ENCODE assay signal across 23 cellular contexts in the genomic region with DNA sequence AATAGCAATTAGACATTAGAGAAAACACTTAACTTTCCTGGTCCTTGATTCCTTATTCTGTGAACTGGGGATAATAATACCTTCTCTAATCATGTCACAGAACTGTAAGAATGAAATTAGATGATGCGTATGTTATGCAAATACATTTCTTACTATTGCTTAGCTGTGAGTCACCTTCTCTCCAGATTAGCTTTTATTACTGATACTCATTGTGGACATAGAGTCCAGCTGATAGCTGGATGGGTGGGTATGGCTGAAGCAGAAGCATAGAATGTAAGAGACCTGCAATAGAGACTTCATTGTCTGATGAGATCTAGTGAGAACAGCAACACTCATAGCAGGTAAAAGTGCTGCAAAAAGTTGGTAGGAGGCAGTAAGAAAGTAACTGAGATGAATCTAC.
"Had no signal": no experiment of that assay in that cellular context is flagged by ENCODE, and none has a peak within 500 bp of the region (broad histone marks: within the 10 kb centered on the region; RNA-seq: fewer than 3 reads in every experiment).

No MANE protein-coding gene starts in this region.

- H3K4me3 Mint-ChIP-seq: naive B cell; nephron; stimulated activated memory B cell treated with anti-CD40 and anti-IgM and Interleukin-4, amounts not matched to agents 10 μg/mL and 1 μg/mL and 100 μg/mL, for 72 hours; stimulated activated naive CD8-positive, alpha-beta T cell treated with anti-CD3 and anti-CD28 coated beads, Interleukin-15, Interleukin-2, amounts not matched to agents 100 ng/mL and 50 ng/mL, for 24 hours had no signal

- FAIRE-seq: colon, kidney, pancreas had no signal

- H3K36me3 Mint-ChIP-seq: naive B cell; stimulated activated memory B cell treated with anti-CD40 and anti-IgM and Interleukin-4, amounts not matched to agents 10 μg/mL and 1 μg/mL and 100 μg/mL, for 72 hours had no signal

- H3K4me1 Mint-ChIP-seq: naive B cell; nephron; stimulated activated memory B cell treated with anti-CD40 and anti-IgM and Interleukin-4, amounts not matched to agents 10 μg/mL and 1 μg/mL and 100 μg/mL, for 72 hours had no signal

- H3K4me1 ChIP-seq: gastrocnemius medialis, pancreas, spleen, tibial artery, upper lobe of right lung, vagina had no signal

- ATAC-seq: gastrocnemius medialis; left cardiac atrium; left ventricle myocardium superior; pancreas; right cardiac atrium; stimulated activated memory B cell treated with anti-CD40 and anti-IgM and Interleukin-4, amounts not matched to agents 10 μg/mL and 1 μg/mL and 100 μg/mL, for 72 hours; upper lobe of right lung had no signal

- DNase-seq: dermis blood vessel endothelial cell; gastrocnemius medialis; kidney; left cardiac atrium; left ventricle myocardium superior; mesendoderm; naive B cell; occipital lobe; pancreas; right cardiac atrium; spleen; stimulated activated CD4-positive, alpha-beta T cell treated with anti-CD3 and anti-CD28 coated beads, Interleukin-15, amount 100 ng/mL, for 24 hours; stimulated activated CD4-positive, alpha-beta T cell treated with anti-CD3 and anti-CD28 coated beads, Interleukin-1b, Interleukin-23, amount 100 ng/mL, for 48 hours; stimulated activated CD4-positive, alpha-beta T cell treated with anti-CD3 and anti-CD28 coated beads, Interleukin-4, amount 100 ng/mL, for 24 hours; tibial artery; upper lobe of right lung had no signal

- H3K4me3 ChIP-seq: gastrocnemius medialis, lung, pancreas, spleen, tibial artery, upper lobe of right lung, vagina had no signal

- H3K27me3 Mint-ChIP-seq: naive B cell; progenitor cell of endocrine pancreas; stimulated activated memory B cell treated with anti-CD40 and anti-IgM and Interleukin-4, amounts not matched to agents 10 μg/mL and 1 μg/mL and 100 μg/mL, for 72 hours; stimulated activated naive CD8-positive, alpha-beta T cell treated with anti-CD3 and anti-CD28 coated beads, Interleukin-15, Interleukin-2, amounts not matched to agents 100 ng/mL and 50 ng/mL, for 24 hours had no signal

- H3K27ac Mint-ChIP-seq: naive B cell; nephron; progenitor cell of endocrine pancreas; stimulated activated memory B cell treated with anti-CD40 and anti-IgM and Interleukin-4, amounts not matched to agents 10 μg/mL and 1 μg/mL and 100 μg/mL, for 72 hours; stimulated activated naive CD8-positive, alpha-beta T cell treated with anti-CD3 and anti-CD28 coated beads, Interleukin-15, Interleukin-2, amounts not matched to agents 100 ng/mL and 50 ng/mL, for 24 hours had no signal

- H3K36me3 ChIP-seq: gastrocnemius medialis, pancreas, spleen, tibial artery, upper lobe of right lung, vagina had no signal

- H3K9me3 ChIP-seq: gastrocnemius medialis, pancreas, upper lobe of right lung, vagina had no signal

- H3K27me3 ChIP-seq: gastrocnemius medialis, pancreas, spleen, tibial artery, upper lobe of right lung, vagina had no signal

- H3K27ac ChIP-seq: gastrocnemius medialis, pancreas, spleen, tibial artery, upper lobe of right lung, vagina had no signal
